11 cellular contexts compared by ENCODE assay signal in genomic region chr2:235008584-235009044, GRCh38. TPM values are rescaled to one million over a fixed set of nuclear protein-coding genes. Genes with fewer than 3 reads are reported as not detected.
DNase-seq lines count a peak whose midpoint lies in the region; ATAC-seq and TF ChIP-seq lines count a peak whose summit lies in the region.
"Had no signal": no experiment of that assay in that cellular context is flagged by ENCODE, and none has a peak within 500 bp of the region (broad histone marks: within the 10 kb centered on the region; RNA-seq: fewer than 3 reads in every experiment).

No MANE protein-coding gene starts in this region.

- peak overlapping the region; percentile 88 for H3K27ac ChIP-seq in epithelial cell of prostate
- H3K27ac ChIP-seq: tibial artery had no signal

- H3K27ac Mint-ChIP-seq in neural crest cell (ENCODE audit: unreplicated experiment) = peak overlapping the region; percentile 57
- H3K27ac Mint-ChIP-seq: CD4-positive, CD25-positive, alpha-beta regulatory T cell had no signal

- no peaks in the 10 kb centered on the region for H3K9me3 Mint-ChIP-seq in neural crest cell

- H3K36me3 Mint-ChIP-seq in neural crest cell (ENCODE audit: low read depth) = peaks cover 17% of the 10 kb centered on the region
- H3K36me3 Mint-ChIP-seq: CD4-positive, CD25-positive, alpha-beta regulatory T cell had no signal

- no peak for ATAC-seq in GM18909 (IDR thresholded peaks at IDR 0.05; ENCODE audit: poor library complexity, unreplicated experiment)

- TF ChIP-seq CTCF in neural crest cell (conservative IDR thresholded peaks at IDR 0.05) = no peak

- H3K4me1 Mint-ChIP-seq in neural crest cell = peaks cover 67% of the 10 kb centered on the region
- H3K4me1 Mint-ChIP-seq: CD4-positive, CD25-positive, alpha-beta regulatory T cell had no signal

- peak overlapping the region; percentile 57 for H3K4me3 Mint-ChIP-seq in neural crest cell
- H3K4me3 Mint-ChIP-seq: CD4-positive, CD25-positive, alpha-beta regulatory T cell had no signal

- H3K27me3 Mint-ChIP-seq in neural crest cell (ENCODE audit: low read depth) = no peaks in the 10 kb centered on the region

- DNase-seq in DMS79 treated with DMSO at 0.1 percent for 48 hours (lab: John Stamatoyannopoulos, UW) = peak; percentile 24
- peak; percentile 60 for DNase-seq in NCI-H510A (lab: John Stamatoyannopoulos, UW)
- peak; percentile 76 for DNase-seq in epithelial cell of prostate (ENCODE audit: low read depth, low spot score)
- DNase-seq in neural crest cell (ENCODE audit: low read depth, low spot score) = no peak
- DNase-seq in activated naive CD4-positive, alpha-beta T cell (lab: John Stamatoyannopoulos, UW) = no peak
- no peak for DNase-seq in hepatic stellate cell (ENCODE audit: low spot score)
- DNase-seq in anterior cingulate cortex (lab: John Stamatoyannopoulos, UW) = no peak
- DNase-seq: activated T-cell treated with anti-CD3 and anti-CD28 coated beads for 4 hours; CD4-positive, CD25-positive, alpha-beta regulatory T cell; tibial artery had no signal

RNA-seq across cellular contexts. Expression of gene SH3BP4, which starts 56.8 kb away (rescaled TPM):
- total RNA-seq in neural crest cell = 32.1 and 37.1 TPM in 2 replicates

Comparison
In these comparisons a context has a peak if more than half of its experiments do, and no peak if none do; other contexts are left out.
1. DNase-seq: peak in DMS79 treated with DMSO at 0.1 percent for 48 hours (single experiment), NCI-H510A (single experiment) and epithelial cell of prostate (single experiment); none in neural crest cell (single experiment), activated naive CD4-positive, alpha-beta T cell (0 of 4), hepatic stellate cell (single experiment) and anterior cingulate cortex (0 of 58).